In genomic region chr1:205772607-205773032, GRCh38 we compare ENCODE assay signal across 14 cellular contexts. TPM values are rescaled to one million over a fixed set of nuclear protein-coding genes. Genes with fewer than 3 reads are reported as not detected.
DNase-seq lines count a peak whose midpoint lies in the region; ATAC-seq, FAIRE-seq and TF ChIP-seq lines count a peak whose summit lies in the region.
"Had no signal": no experiment of that assay in that cellular context is flagged by ENCODE, and none has a peak within 500 bp of the region (broad histone marks: within the 10 kb centered on the region; RNA-seq: fewer than 3 reads in every experiment).

No MANE protein-coding gene starts in this region.

- H3K9me3 Mint-ChIP-seq in CD4-positive, alpha-beta memory T cell = no peaks in the 10 kb centered on the region
- H3K9me3 Mint-ChIP-seq in T-helper 1 cell treated with Interleukin-12 subunit alpha and Interleukin-12 subunit beta and Interleukin-4 antibody, amounts not matched to agents 30 μg/mL and 1 μg/mL, for 36 hours = no peaks in the 10 kb centered on the region
- no peaks in the 10 kb centered on the region for H3K9me3 Mint-ChIP-seq in immature natural killer cell

- H3K27ac Mint-ChIP-seq in CD4-positive, alpha-beta memory T cell = peak overlapping the region; percentile 91 to 98 (median 96)
- peak overlapping the region; percentile 67 for H3K27ac Mint-ChIP-seq in T-helper 1 cell treated with Interleukin-12 subunit alpha and Interleukin-12 subunit beta and Interleukin-4 antibody, amounts not matched to agents 30 μg/mL and 1 μg/mL, for 36 hours
- H3K27ac Mint-ChIP-seq in immature natural killer cell = peak overlapping the region; percentile 100

- H3K27me3 ChIP-seq in CD4-positive, alpha-beta memory T cell (ENCODE audit: insufficient read depth, low read length) = no peaks in the 10 kb centered on the region
- H3K27me3 ChIP-seq in MM.1S (replicated peaks; ENCODE audit: insufficient read depth, low read length) = peaks cover 6% of the 10 kb centered on the region; the same call in 1 of the 2 replicates

- no peaks in the 10 kb centered on the region for H3K9me2 ChIP-seq in MM.1S (replicated peaks; ENCODE audit: insufficient read depth, low read length)

- no peaks in the 10 kb centered on the region for H4K20me1 ChIP-seq in MM.1S (ENCODE audit: insufficient read depth, low read length)

- H3K4me1 ChIP-seq in CD4-positive, alpha-beta memory T cell (ENCODE audit: insufficient read depth, low read length) = peaks cover 43% of the 10 kb centered on the region
- peaks cover 11% of the 10 kb centered on the region; the same call in 1 of the 2 replicates for H3K4me1 ChIP-seq in MM.1S (ENCODE audit: low read length)

- ATAC-seq in GM19023 (IDR thresholded peaks at IDR 0.05; ENCODE audit: unreplicated experiment) (no peak), HG03135 (IDR thresholded peaks at IDR 0.05; ENCODE audit: unreplicated experiment) (no peak)
- ATAC-seq: HepG2 had no signal

- H2AFZ ChIP-seq in MM.1S (ENCODE audit: low read length) = no peak overlapping the region

- POLR2A ChIA-PET in CD4-positive, alpha-beta memory T cell (lab: Charles Lee; ENCODE audit: partially characterized antibody) = interaction anchor here (1.0 to 3.9 kb wide), 4 partner anchors 10 to 27 kb away, joined by 4 to 29 read pairs (median 12); partner anchors contain the start of gene NUCKS1

- FAIRE-seq in GM12891 (lab: Jason Lieb, UNC) = no peak
- FAIRE-seq: HepG2 had no signal

- H3K4me2 ChIP-seq in MM.1S (ENCODE audit: low read depth, low read length) = no peak overlapping the region

- H3K4me3 Mint-ChIP-seq in CD4-positive, alpha-beta memory T cell = peak overlapping the region; percentile 13 to 100 (median 92)
- H3K4me3 Mint-ChIP-seq in T-helper 1 cell treated with Interleukin-12 subunit alpha and Interleukin-12 subunit beta and Interleukin-4 antibody, amounts not matched to agents 30 μg/mL and 1 μg/mL, for 36 hours = peak overlapping the region; percentile 68
- peak overlapping the region; percentile 97 to 100 (median 99) for H3K4me3 Mint-ChIP-seq in immature natural killer cell

- H3K4me3 ChIP-seq in CD4-positive, alpha-beta memory T cell (ENCODE audit: low read length in 2 of 2) = no peak overlapping the region
- H3K4me3 ChIP-seq in MM.1S (ENCODE audit: low read length) = no peak overlapping the region
- H3K4me3 ChIP-seq: skin epidermis had no signal

- intact Hi-C loops in CD4-positive, alpha-beta memory T cell (cut with micrococcal nuclease) = loop anchor here (5.0 kb wide), 1 partner anchor 35 kb away; no protein-coding TSS in a partner anchor

- TF ChIP-seq CTCF in MM.1S (IDR thresholded peaks at IDR 0.05; ENCODE audit: low read length) = no peak

- no peaks in the 10 kb centered on the region for H3K79me2 ChIP-seq in MM.1S (ENCODE audit: low read length)

- CTCF ChIA-PET in CD4-positive, alpha-beta memory T cell (lab: Charles Lee; ENCODE audit: partially characterized antibody) = interaction anchor here (0.6 to 7.7 kb wide), 6 partner anchors 10 to 114 kb away, joined by 3 to 60 read pairs (median 4); no protein-coding TSS in a partner anchor

- no peak for DNase-seq in CD4-positive, alpha-beta memory T cell
- DNase-seq in GM12891 (ENCODE audit: insufficient read length, low spot score) (no peak), immature natural killer cell (peak in 1 of 3 donors; percentile 12), LoVo (ENCODE audit: low spot score) (no peak), MM.1S (no peak)
- DNase-seq: amygdala, islet precursor cell, NCI-H1048, NCI-H2171 treated with DMSO at 0.1 percent for 48 hours had no signal

- H3F3A ChIP-seq in MM.1S (ENCODE audit: insufficient read depth, low read length) = peaks cover 12% of the 10 kb centered on the region

- H3K27me3 Mint-ChIP-seq in CD4-positive, alpha-beta memory T cell = no peaks in the 10 kb centered on the region
- H3K27me3 Mint-ChIP-seq in T-helper 1 cell treated with Interleukin-12 subunit alpha and Interleukin-12 subunit beta and Interleukin-4 antibody, amounts not matched to agents 30 μg/mL and 1 μg/mL, for 36 hours (ENCODE audit: low read depth) = no peaks in the 10 kb centered on the region
- peaks cover 17 to 25% (median 18%) of the 10 kb centered on the region in 3 donors for H3K27me3 Mint-ChIP-seq in immature natural killer cell (ENCODE audit: low read depth in 3 of 3)

- peaks cover 35 to 73% (median 51%) of the 10 kb centered on the region in 4 donors for H3K4me1 Mint-ChIP-seq in CD4-positive, alpha-beta memory T cell
- H3K4me1 Mint-ChIP-seq in T-helper 1 cell treated with Interleukin-12 subunit alpha and Interleukin-12 subunit beta and Interleukin-4 antibody, amounts not matched to agents 30 μg/mL and 1 μg/mL, for 36 hours (ENCODE audit: low read depth) = peaks cover 51% of the 10 kb centered on the region
- H3K4me1 Mint-ChIP-seq in immature natural killer cell = peaks cover 63 to 85% of the 10 kb centered on the region in 2 donors

- H3K27ac ChIP-seq in CD4-positive, alpha-beta memory T cell (ENCODE audit: low read depth, low read length) = peak overlapping the region; percentile 87
- no peak overlapping the region for H3K27ac ChIP-seq in MM.1S (ENCODE audit: low read length)

- H3K36me3 Mint-ChIP-seq in CD4-positive, alpha-beta memory T cell = peaks cover 9 to 63% of the 10 kb centered on the region in 2 donors
- H3K36me3 Mint-ChIP-seq in T-helper 1 cell treated with Interleukin-12 subunit alpha and Interleukin-12 subunit beta and Interleukin-4 antibody, amounts not matched to agents 30 μg/mL and 1 μg/mL, for 36 hours (ENCODE audit: low read depth) = peaks cover 52% of the 10 kb centered on the region
- peaks cover 4 to 30% (median 19%) of the 10 kb centered on the region in 3 donors for H3K36me3 Mint-ChIP-seq in immature natural killer cell

- no peak for TF ChIP-seq POLR2A in GM12891 (IDR thresholded peaks at IDR 0.05; ENCODE audit: low read depth, low read length)

- H3K9ac ChIP-seq in MM.1S (ENCODE audit: low read length) = no peak overlapping the region

- H3K9me3 ChIP-seq in CD4-positive, alpha-beta memory T cell (ENCODE audit: control insufficient read depth in 1 of 2, low read length in 2 of 2) = no peaks in the 10 kb centered on the region
- no peaks in the 10 kb centered on the region for H3K9me3 ChIP-seq in MM.1S (replicated peaks; ENCODE audit: insufficient read depth, low read length)

- H3K36me3 ChIP-seq in CD4-positive, alpha-beta memory T cell (ENCODE audit: insufficient read depth, low read length) = peaks cover 21% of the 10 kb centered on the region
- no peaks in the 10 kb centered on the region for H3K36me3 ChIP-seq in MM.1S (replicated peaks; ENCODE audit: insufficient read depth, low read length)

TF ChIP-seq in GM12891, 5 proteins besides CTCF, POLR2A, EP300 and RAD21:
- TF ChIP-seq TAF1 (IDR thresholded peaks at IDR 0.05; ENCODE audit: low read depth, low read length) (no peak), POU2F2 (IDR thresholded peaks at IDR 0.05; ENCODE audit: low read depth, low read length) (no peak), SPI1 (IDR thresholded peaks at IDR 0.05; ENCODE audit: low read depth, low read length) (peak; percentile 84), PAX5 (IDR thresholded peaks at IDR 0.05; ENCODE audit: insufficient read depth, low read length, severe bottlenecking) (no peak)
TF ChIP-seq in GM12891: peak in this region for 1.

RNA-seq across cellular contexts. Expression of gene RAB29, which starts 2.7 kb away (rescaled TPM):
- total RNA-seq in CD4-positive, alpha-beta memory T cell = 10 to 100 TPM; 59.7 to 62.0 TPM
- polyA plus RNA-seq in CD4-positive, alpha-beta memory T cell = 100 to 1,000 TPM in 1 of 2 donors, 10 to 100 TPM in 1; 96.6 to 102 TPM
- polyA plus RNA-seq in GM12891 (2012; ENCODE audit: low read depth, missing spikeins) = 5.3 TPM
- 100 to 1,000 TPM; 156 to 206 (median 197) TPM for polyA plus RNA-seq in immature natural killer cell

RNA-seq across cellular contexts. Expression of gene NUCKS1, which starts 22.6 kb away (rescaled TPM):
- total RNA-seq in CD4-positive, alpha-beta memory T cell = 100 to 1,000 TPM; 111 to 117 TPM
- 10 to 100 TPM in 1 of 2 donors, 1 to 10 TPM in 1; 9.0 to 13.3 TPM for polyA plus RNA-seq in CD4-positive, alpha-beta memory T cell
- polyA plus RNA-seq in GM12891 (2012; ENCODE audit: low read depth, missing spikeins) = 35.9 TPM
- polyA plus RNA-seq in immature natural killer cell = 10 to 100 TPM in 2 of 3 donors, 1 to 10 TPM in 1; 7.8 to 20.3 (median 18.9) TPM

RNA-seq across cellular contexts. Expression of gene SLC41A1, which starts 40.4 kb away (rescaled TPM):
- total RNA-seq in CD4-positive, alpha-beta memory T cell = 10 to 100 TPM; 26.1 to 26.3 TPM
- 10 to 100 TPM in 1 of 2 donors, 1 to 10 TPM in 1; 9.1 to 14.3 TPM for polyA plus RNA-seq in CD4-positive, alpha-beta memory T cell
- 0.05 TPM for polyA plus RNA-seq in GM12891 (2012; ENCODE audit: low read depth, missing spikeins)
- 10 to 100 TPM in 1 of 3 donors, 1 to 10 TPM in 2; 5.2 to 14.9 (median 6.4) TPM for polyA plus RNA-seq in immature natural killer cell
